Comparison of ENCODE assay signal across 8 cellular contexts in genomic region chr1:235128453-235129328, GRCh38. TPM values are rescaled to one million over a fixed set of nuclear protein-coding genes. Genes with fewer than 3 reads are reported as not detected.
DNase-seq lines count a peak whose midpoint lies in the region; ATAC-seq, FAIRE-seq and TF ChIP-seq lines count a peak whose summit lies in the region.

TOMM20 (minus strand) TSS chr1:235128837; CDS start chr1:235128715, 122 bp downstream.

- peaks cover 22% of the 10 kb centered on the region for H3K4me1 Mint-ChIP-seq in progenitor cell of endocrine pancreas (ENCODE audit: low read depth)

- no peaks in the 10 kb centered on the region for H3K9me3 Mint-ChIP-seq in progenitor cell of endocrine pancreas (ENCODE audit: low read depth)

- peak; percentile 89 for DNase-seq in GM12892 (ENCODE audit: insufficient read length)
- DNase-seq in NCI-H146 (lab: John Stamatoyannopoulos, UW) = peak; percentile 98
- peak; percentile 90 to 98 (median 93) for DNase-seq in T-helper 1 cell
- peak; percentile 95 to 99 (median 97) for DNase-seq in adrenal gland
- peak; percentile 96 for DNase-seq in left cardiac atrium
- peak; percentile 94 for DNase-seq in progenitor cell of endocrine pancreas (ENCODE audit: low spot score, unreplicated experiment)
- DNase-seq in ureter (ENCODE audit: low spot score) = peak; percentile 97

- ATAC-seq in HG02852 (IDR thresholded peaks at IDR 0.05; ENCODE audit: unreplicated experiment) = peak; percentile 92
- peak; percentile 98 for ATAC-seq in left cardiac atrium

- peak; percentile 95 for TF ChIP-seq POLR2A in GM12892 (IDR thresholded peaks at IDR 0.05; ENCODE audit: low read depth, low read length)
- TF ChIP-seq POLR2A in adrenal gland (IDR thresholded peaks at IDR 0.05) = peak; percentile 75 to 94

- H3K4me1 ChIP-seq in adrenal gland (replicated peaks in 1 of 2) = peaks cover 4 to 32% of the 10 kb centered on the region in 2 donors

- H3K4me3 Mint-ChIP-seq in progenitor cell of endocrine pancreas (ENCODE audit: low read depth) = peak within 1 kb of the TSS; percentile 91

- H3K36me3 Mint-ChIP-seq in progenitor cell of endocrine pancreas (ENCODE audit: insufficient read depth) = peaks cover 19% of the 10 kb centered on the region

- H3K36me3 ChIP-seq in adrenal gland (replicated peaks in 1 of 2) = peaks cover 0 to 12% of the 10 kb centered on the region in 2 donors

- TF ChIP-seq CTCF in adrenal gland (IDR thresholded peaks at IDR 0.05) (peak in 1 of 6 experiments; percentile 6), progenitor cell of endocrine pancreas (IDR thresholded peaks at IDR 0.05; ENCODE audit: unreplicated experiment) (no peak)

- H3K9me3 ChIP-seq in adrenal gland (replicated peaks in 1 of 3) = no peaks in the 10 kb centered on the region

- H3K27ac Mint-ChIP-seq in progenitor cell of endocrine pancreas = peak within 1 kb of the TSS; percentile 100

- FAIRE-seq in GM12892 (lab: Jason Lieb, UNC) = peak; percentile 93

- H3K4me3 ChIP-seq in adrenal gland = peak within 1 kb of the TSS; percentile 48 to 94 (median 64)

- peak within 1 kb of the TSS; percentile 63 to 93 (median 84) for H3K27ac ChIP-seq in adrenal gland

- H3K27me3 Mint-ChIP-seq in progenitor cell of endocrine pancreas = no peaks in the 10 kb centered on the region

- 1 to 2% (median 1%) methylated on average over 31 to 67 of the region's 67 CpGs for WGBS in adrenal gland, 4 donors

- intact Hi-C loops in adrenal gland (cut with DNase I) = no loop called here
- intact Hi-C loops in left cardiac atrium (cut with DNase I) = no loop called here

- no peaks in the 10 kb centered on the region for H3K27me3 ChIP-seq in adrenal gland

RNA-seq across cellular contexts. Expression of gene TOMM20, which starts in this region (rescaled TPM):
- polyA plus RNA-seq in GM12892 (2012; ENCODE audit: missing spikeins) = 134 TPM
- total RNA-seq in adrenal gland (100 to 1,000 TPM in 5 of 8 donors, 10 to 100 TPM in 3; 84.5 to 144 (median 121) TPM), left cardiac atrium (10 to 100 TPM; 69.3 to 95.7 TPM), progenitor cell of endocrine pancreas (110 and 120 TPM in 2 replicates), ureter (104 TPM)
- polyA plus RNA-seq in adrenal gland = 100 to 1,000 TPM in 1 of 3 donors, 10 to 100 TPM in 2; 61.7 to 116 (median 62.7) TPM

Comparison
In these comparisons a context has a peak if more than half of its experiments do, and no peak if none do; other contexts are left out.
1. Peak in every context shown above with its lines: DNase-seq, ATAC-seq, H3K4me3 ChIP-seq and H3K27ac ChIP-seq.